23 cellular contexts compared by ENCODE assay signal in the genomic region with DNA sequence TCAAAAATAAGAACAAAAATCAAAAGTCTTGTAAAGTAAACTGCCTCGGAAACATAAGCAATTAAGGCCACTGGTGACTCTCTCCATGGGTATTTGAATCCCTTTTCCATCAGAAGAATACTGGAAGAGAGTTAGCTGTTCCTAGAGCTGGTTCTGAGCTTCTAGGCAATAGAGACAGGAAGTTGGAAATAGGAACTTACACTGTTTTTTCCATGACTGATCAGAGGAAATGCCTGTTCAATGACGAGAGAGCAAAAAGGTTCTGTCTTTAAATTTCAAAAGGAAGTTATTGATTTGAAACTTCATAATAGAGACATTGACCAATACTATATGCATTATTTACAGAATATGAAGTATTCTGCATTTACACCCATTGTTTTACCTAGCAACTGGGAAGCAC.
DNase-seq lines count a peak whose midpoint lies in the region; ATAC-seq and TF ChIP-seq lines count a peak whose summit lies in the region.
"Had no signal": no experiment of that assay in that cellular context is flagged by ENCODE, and none has a peak within 500 bp of the region (broad histone marks: within the 10 kb centered on the region; RNA-seq: fewer than 3 reads in every experiment).

No MANE protein-coding gene starts in this region.

- TF ChIP-seq CTCF in fibroblast of pulmonary artery (IDR thresholded peaks at IDR 0.05; ENCODE audit: low read length, missing control alignments): no peak
- no peak for TF ChIP-seq CTCF in colonic mucosa (IDR thresholded peaks at IDR 0.05)

- H3K27me3 ChIP-seq in ACC112 (ENCODE audit: insufficient read depth, low read length) (no peaks in the 10 kb centered on the region), colonic mucosa (no peaks in the 10 kb centered on the region)
- H3K27me3 ChIP-seq: BE2C had no signal

- intact Hi-C loops in colonic mucosa (cut with DNase I): no loop called here

- peak; percentile 83 for DNase-seq in dermis blood vessel endothelial cell
- DNase-seq in fibroblast of pulmonary artery (ENCODE audit: low read depth): peak; percentile 11
- peak; percentile 34 to 76 for DNase-seq in lung microvascular endothelial cell (ENCODE audit: low read depth in 2 of 2)
- no peak for DNase-seq in NCI-H146 (lab: John Stamatoyannopoulos, UW)
- no peak for DNase-seq in substantia nigra (lab: John Stamatoyannopoulos, UW)
- DNase-seq in colonic mucosa: no peak
- DNase-seq: ACHN; AML-193; BE2C; CD4-positive, alpha-beta T cell; CD8-positive, alpha-beta memory T cell; DMS 273 treated with DMSO at 0.1 percent for 48 hours; DMS79; EL; GDM1; H9 had no signal

- H3K4me1 ChIP-seq in ACC112 (ENCODE audit: control insufficient read depth, insufficient read depth, low read length, unreplicated experiment): no peaks in the 10 kb centered on the region
- no peaks in the 10 kb centered on the region for H3K4me1 ChIP-seq in colonic mucosa
- H3K4me1 ChIP-seq: BE2C had no signal

- no peaks in the 10 kb centered on the region for H3K9me3 ChIP-seq in colonic mucosa
- H3K9me3 ChIP-seq: BE2C had no signal

- no peak overlapping the region for H3K4me3 ChIP-seq in ACC112 (ENCODE audit: low read depth, low read length)
- no peak overlapping the region for H3K4me3 ChIP-seq in fibroblast of pulmonary artery (replicated peaks; ENCODE audit: low read depth, low read length)
- H3K4me3 ChIP-seq in colonic mucosa: no peak overlapping the region
- H3K4me3 ChIP-seq: BLaER1 treated with 17β-estradiol and CSF1 and Interleukin-3, amounts not matched to agents 10 nM and 100 nM; GM12878; GM23338 had no signal

- no peak overlapping the region for H3K9ac ChIP-seq in colonic mucosa (ENCODE audit: low read depth in 2 of 2, low read length in 2 of 2)
- H3K9ac ChIP-seq: BLaER1 treated with 17β-estradiol and CSF1 and Interleukin-3, amounts not matched to agents 10 nM and 100 nM had no signal

- H3K27ac ChIP-seq in ACC112 (ENCODE audit: low read depth, low read length): no peak overlapping the region
- H3K27ac ChIP-seq in substantia nigra (ENCODE audit: low read depth, low read length, poor library complexity, severe bottlenecking): no peak overlapping the region
- no peak overlapping the region for H3K27ac ChIP-seq in colonic mucosa
- H3K27ac ChIP-seq: 22Rv1; BLaER1 treated with 17β-estradiol and CSF1 and Interleukin-3, amounts not matched to agents 10 nM and 100 nM had no signal

- H3K79me2 ChIP-seq in ACC112 (ENCODE audit: control insufficient read depth, insufficient read depth, low read length, unreplicated experiment): no peaks in the 10 kb centered on the region

- H3K36me3 ChIP-seq in ACC112 (ENCODE audit: insufficient read depth, low read length) (no peaks in the 10 kb centered on the region), colonic mucosa (no peaks in the 10 kb centered on the region)
- H3K36me3 ChIP-seq: BE2C; BLaER1 treated with 17β-estradiol and CSF1 and Interleukin-3, amounts not matched to agents 10 nM and 100 nM had no signal

- peak overlapping the region; percentile 23 for H2AFZ ChIP-seq in ACC112 (ENCODE audit: low read length, unreplicated experiment)
- H2AFZ ChIP-seq: GM23338 had no signal

- no peak for ATAC-seq in HG03097 (IDR thresholded peaks at IDR 0.05; ENCODE audit: low FRiP score, unreplicated experiment)
- ATAC-seq: GM12878, GM23338, HCT116 had no signal

Comparison
In these comparisons a context has a peak if more than half of its experiments do, and no peak if none do; other contexts are left out.
1. DNase-seq: peak in dermis blood vessel endothelial cell (single experiment), fibroblast of pulmonary artery (single experiment) and lung microvascular endothelial cell (2 of 2); none in NCI-H146 (single experiment), substantia nigra (0 of 49) and colonic mucosa (single experiment).